In genomic region chr11:44681698-44682097, GRCh38 we compare ENCODE assay signal across 1 cellular context.
A peak's percentile ranks its signal among the peaks of the same experiment; 100 is the strongest.
TF ChIP-seq lines count a peak whose summit lies in the region.

No MANE protein-coding gene starts in this region.

TF ChIP-seq in K562, 482 proteins besides CTCF, POLR2A, EP300 and RAD21 (continued from another document and continues in another):
- no peak for TF ChIP-seq ZHX1 (conservative IDR thresholded peaks at IDR 0.05; ENCODE audit: low read length)
- TF ChIP-seq CTCFL (IDR thresholded peaks at IDR 0.05; ENCODE audit: borderline replicate concordance, insufficient read depth, low read depth, low read length, poor library complexity, severe bottlenecking): no peak
- no peak for TF ChIP-seq CBX5 (IDR thresholded peaks at IDR 0.05; ENCODE audit: borderline replicate concordance, low read depth)
- TF ChIP-seq MCM2 (IDR thresholded peaks at IDR 0.05; ENCODE audit: low read depth): no peak
- no peak for TF ChIP-seq RFX5 (IDR thresholded peaks at IDR 0.05; ENCODE audit: low read depth, low read length)
- TF ChIP-seq SIX5 (IDR thresholded peaks at IDR 0.05; ENCODE audit: borderline replicate concordance in 1 of 2, insufficient read depth in 1 of 2, low read depth in 1 of 2, low read length in 2 of 2): no peak
- TF ChIP-seq RERE (CRISPR knock-in tag; IDR thresholded peaks at IDR 0.05; ENCODE audit: borderline replicate concordance): no peak
- TF ChIP-seq TFE3 (CRISPR knock-in tag; IDR thresholded peaks at IDR 0.05): no peak
- no peak for TF ChIP-seq TRIM24 (IDR thresholded peaks at IDR 0.05)
- no peak for TF ChIP-seq ZNF175 (CRISPR knock-in tag; IDR thresholded peaks at IDR 0.05; ENCODE audit: low read depth)
- no peak for TF ChIP-seq GABPB1 (CRISPR knock-in tag; IDR thresholded peaks at IDR 0.05)
- TF ChIP-seq SIRT6 (IDR thresholded peaks at IDR 0.05; ENCODE audit: low read depth, low read length): no peak
- TF ChIP-seq ZNF143 (CRISPR knock-in tag; IDR thresholded peaks at IDR 0.05): no peak
- TF ChIP-seq JUNB (CRISPR knock-in tag; conservative IDR thresholded peaks at IDR 0.05): no peak
- TF ChIP-seq CREB3L1 (IDR thresholded peaks at IDR 0.05; ENCODE audit: borderline replicate concordance, low read depth): no peak
- no peak for TF ChIP-seq TSHZ1 (CRISPR knock-in tag; IDR thresholded peaks at IDR 0.05)
- TF ChIP-seq CREBBP (IDR thresholded peaks at IDR 0.05; ENCODE audit: low read depth, low read length): no peak
- TF ChIP-seq XRCC3 (IDR thresholded peaks at IDR 0.05): no peak
- no peak for TF ChIP-seq PTTG1 (tag; IDR thresholded peaks at IDR 0.05; ENCODE audit: low read depth)
- no peak for TF ChIP-seq COPS2 (conservative IDR thresholded peaks at IDR 0.05)
- TF ChIP-seq SAFB (IDR thresholded peaks at IDR 0.05; ENCODE audit: borderline replicate concordance, low read depth, low read length): no peak
- peak; percentile 47 for TF ChIP-seq MEIS2 (IDR thresholded peaks at IDR 0.05; ENCODE audit: partially characterized antibody)
- TF ChIP-seq FOXP4 (CRISPR knock-in tag; IDR thresholded peaks at IDR 0.05; ENCODE audit: borderline replicate concordance): no peak
- no peak for TF ChIP-seq POU5F1 (IDR thresholded peaks at IDR 0.05; ENCODE audit: borderline replicate concordance, low read depth, low read length, partially characterized antibody)
- TF ChIP-seq NEUROD1 (IDR thresholded peaks at IDR 0.05; ENCODE audit: borderline replicate concordance, low read depth, low read length, partially characterized antibody): no peak
- TF ChIP-seq STAG1 (CRISPR knock-in tag; IDR thresholded peaks at IDR 0.05; ENCODE audit: borderline replicate concordance): no peak
- no peak for TF ChIP-seq GATAD2B (IDR thresholded peaks at IDR 0.05; ENCODE audit: borderline replicate concordance)
- no peak for TF ChIP-seq ETV5 (CRISPR knock-in tag; IDR thresholded peaks at IDR 0.05; ENCODE audit: low read depth)
- no peak for TF ChIP-seq MYC (IDR thresholded peaks at IDR 0.05; ENCODE audit: low read depth, low read length)
- no peak for TF ChIP-seq MYC (CRISPR knock-in tag; IDR thresholded peaks at IDR 0.05; ENCODE audit: borderline replicate concordance, low read depth)
- TF ChIP-seq CBFA2T3 (IDR thresholded peaks at IDR 0.05): no peak
- TF ChIP-seq ZNF655 (CRISPR knock-in tag; IDR thresholded peaks at IDR 0.05): no peak
- TF ChIP-seq ZNF75A (CRISPR knock-in tag; IDR thresholded peaks at IDR 0.05): no peak
- no peak for TF ChIP-seq SRSF1 (IDR thresholded peaks at IDR 0.05; ENCODE audit: low read depth, low read length)
- no peak for TF ChIP-seq NR2C2 (CRISPR knock-in tag; IDR thresholded peaks at IDR 0.05)
- peak; percentile 51; the same call in 1 of the 2 replicates for TF ChIP-seq NR2C2 (tag; IDR thresholded peaks at IDR 0.05)
- TF ChIP-seq JUND (IDR thresholded peaks at IDR 0.05; ENCODE audit: borderline replicate concordance, low read depth, low read length): 0 out of 2 replicates have a peak, but pooled peaks have one; percentile 14
- TF ChIP-seq JUND (tag; IDR thresholded peaks at IDR 0.05; ENCODE audit: borderline replicate concordance, low read depth, low read length): no peak; the same call in 2 of the 3 replicates
- TF ChIP-seq PTRF (tag; IDR thresholded peaks at IDR 0.05): no peak
- no peak for TF ChIP-seq TGIF2 (CRISPR knock-in tag; IDR thresholded peaks at IDR 0.05)
